ENCODE assay signal across 10 cellular contexts in the genomic region with DNA sequence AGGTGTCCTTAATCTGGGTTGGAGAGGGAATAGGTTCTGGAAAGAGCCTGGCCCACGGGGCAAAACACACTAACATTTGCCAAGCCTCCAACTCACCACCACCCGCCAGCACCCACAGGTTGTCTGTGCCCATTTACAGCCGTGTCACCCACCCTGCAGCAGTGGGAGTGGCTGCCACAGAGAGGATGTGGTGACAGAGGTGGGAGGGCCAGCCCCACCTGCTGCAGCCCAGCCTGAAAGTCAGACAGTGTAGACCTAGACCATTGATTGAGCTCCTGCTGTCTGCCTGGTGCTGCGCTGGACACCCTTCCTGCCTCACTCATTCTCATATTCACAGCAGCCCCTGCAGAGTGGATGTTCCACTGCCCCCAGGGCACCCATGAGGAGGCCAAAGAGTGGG. TPM values are rescaled to one million over a fixed set of nuclear protein-coding genes. Genes with fewer than 3 reads are reported as not detected.
A peak's percentile ranks its signal among the peaks of the same experiment; 100 is the strongest.
DNase-seq lines count a peak whose midpoint lies in the region; ATAC-seq and TF ChIP-seq lines count a peak whose summit lies in the region.
"Had no signal": no experiment of that assay in that cellular context is flagged by ENCODE, and none has a peak within 500 bp of the region (broad histone marks: within the 10 kb centered on the region; RNA-seq: fewer than 3 reads in every experiment).

No MANE protein-coding gene starts in this region.

- H3K27me3 Mint-ChIP-seq in CD4-positive, alpha-beta memory T cell = no peaks in the 10 kb centered on the region

- no peaks in the 10 kb centered on the region for H3K9me2 ChIP-seq in GM23248 (ENCODE audit: insufficient read depth)

- DNase-seq in CD4-positive, alpha-beta memory T cell = peak; percentile 84 to 92 (median 86)
- peak; percentile 54 to 86 (median 74) for DNase-seq in T-helper 1 cell
- peak; percentile 62 for DNase-seq in activated gamma-delta T cell (lab: John Stamatoyannopoulos, UW)
- DNase-seq in stimulated activated CD4-positive, alpha-beta T cell treated with anti-CD3 and anti-CD28 coated beads, Interleukin-15, amount 100 ng/mL, for 24 hours = peak; percentile 57
- no peak for DNase-seq in NCI-H2171 (lab: John Stamatoyannopoulos, UW)
- no peak for DNase-seq in GM23248
- no peak for DNase-seq in foreskin fibroblast
- DNase-seq: C1 segment of cervical spinal cord, tibial artery had no signal

- in situ Hi-C loops in GM23248 (cut with MboI) = loop anchor here (25.0 kb wide), 1 partner anchor 1609 kb away; no protein-coding TSS in a partner anchor

- no peak for ATAC-seq in HG03378 (IDR thresholded peaks at IDR 0.05; ENCODE audit: unreplicated experiment)

- WGBS in GM23248 (ENCODE audit: low coverage in 1 of 2, low lambda C conversion rate in 2 of 2, missing lambda C conversion rate in 2 of 2), 2 experiments = 82 to 91% methylated on average over 4 of the region's 4 CpGs

- H2AFZ ChIP-seq in GM23248 = no peak overlapping the region

- H3K4me2 ChIP-seq in GM23248 (ENCODE audit: unreplicated experiment) = no peak overlapping the region

- TF ChIP-seq CTCF in foreskin fibroblast (IDR thresholded peaks at IDR 0.05; ENCODE audit: low read depth, low read length) = no peak

- H3K4me3 ChIP-seq in CD4-positive, alpha-beta memory T cell (ENCODE audit: low read length in 2 of 2) = peak overlapping the region in 1 of 2 donors; percentile 30
- H3K4me3 ChIP-seq in GM23248 (no peak overlapping the region), foreskin fibroblast (ENCODE audit: low read depth in 1 of 2, low read length in 2 of 2) (no peak overlapping the region)
- H3K4me3 ChIP-seq: tibial artery had no signal

- H3K79me2 ChIP-seq in GM23248 (ENCODE audit: insufficient read depth) = no peaks in the 10 kb centered on the region

- H3K9ac ChIP-seq in GM23248 = no peak overlapping the region

- H3K36me3 ChIP-seq in CD4-positive, alpha-beta memory T cell (ENCODE audit: insufficient read depth, low read length) = peaks cover 46% of the 10 kb centered on the region
- H3K36me3 ChIP-seq in GM23248 (ENCODE audit: low read depth) = no peaks in the 10 kb centered on the region
- H3K36me3 ChIP-seq: tibial artery had no signal

- H3K9me3 Mint-ChIP-seq in CD4-positive, alpha-beta memory T cell = peaks cover 0 to 11% (median 5%) of the 10 kb centered on the region in 8 donors

- peak overlapping the region; percentile 63 for H3K27ac ChIP-seq in CD4-positive, alpha-beta memory T cell (ENCODE audit: low read depth, low read length)
- H3K27ac ChIP-seq in GM23248 = no peak overlapping the region
- H3K27ac ChIP-seq: tibial artery had no signal

- peak overlapping the region in 7 of 8 donors; percentile 38 to 83 (median 76) for H3K4me3 Mint-ChIP-seq in CD4-positive, alpha-beta memory T cell

- peaks cover 5 to 8% of the 10 kb centered on the region in 2 donors for H3K9me3 ChIP-seq in CD4-positive, alpha-beta memory T cell (ENCODE audit: control insufficient read depth in 1 of 2, low read length in 2 of 2)
- H3K9me3 ChIP-seq in GM23248 (ENCODE audit: low read depth) = no peaks in the 10 kb centered on the region

- H4K20me1 ChIP-seq in GM23248 (ENCODE audit: insufficient read depth) = no peaks in the 10 kb centered on the region

- POLR2A ChIA-PET in CD4-positive, alpha-beta memory T cell (lab: Charles Lee; ENCODE audit: partially characterized antibody) = interaction anchor here (0.6 to 6.6 kb wide), 15 partner anchors 8 to 273 kb away, joined by 3 to 35 read pairs (median 6); a partner anchor contains a TSS

- H3K27me3 ChIP-seq in CD4-positive, alpha-beta memory T cell (ENCODE audit: insufficient read depth, low read length) = no peaks in the 10 kb centered on the region
- H3K27me3 ChIP-seq in GM23248 (replicated peaks; ENCODE audit: insufficient read depth) = no peaks in the 10 kb centered on the region

- peak overlapping the region; percentile 96 to 99 (median 97) for H3K27ac Mint-ChIP-seq in CD4-positive, alpha-beta memory T cell

- H3K4me1 Mint-ChIP-seq in CD4-positive, alpha-beta memory T cell = peaks cover 41 to 75% (median 55%) of the 10 kb centered on the region in 4 donors

- H3K4me1 ChIP-seq in CD4-positive, alpha-beta memory T cell (ENCODE audit: insufficient read depth, low read length) = peaks cover 61% of the 10 kb centered on the region
- peaks cover 16% of the 10 kb centered on the region; the same call in 1 of the 2 replicates for H3K4me1 ChIP-seq in GM23248 (ENCODE audit: insufficient read depth)
- H3K4me1 ChIP-seq: tibial artery had no signal

- H3K36me3 Mint-ChIP-seq in CD4-positive, alpha-beta memory T cell = peaks cover 61 to 69% of the 10 kb centered on the region in 2 donors

- no peaks in the 10 kb centered on the region; the same call in 1 of the 2 replicates for H3F3A ChIP-seq in GM23248 (ENCODE audit: insufficient read depth)

- intact Hi-C loops in CD4-positive, alpha-beta memory T cell (cut with micrococcal nuclease) = loop anchor here (1.0 to 2.0 kb wide), 3 partner anchors 44 to 103 kb away; a partner anchor contains a TSS

- CTCF ChIA-PET in CD4-positive, alpha-beta memory T cell (lab: Charles Lee; ENCODE audit: partially characterized antibody) = interaction anchor here (0.9 to 2.0 kb wide), 11 partner anchors 9 to 291 kb away, joined by 3 to 11 read pairs (median 5); no protein-coding TSS in a partner anchor

RNA-seq across cellular contexts. Expression of a gene that starts 44.7 kb away (rescaled TPM):
- total RNA-seq in CD4-positive, alpha-beta memory T cell = 10 to 100 TPM; 28.3 to 29.1 TPM
- 10 to 100 TPM; 18.4 to 28.3 TPM for polyA plus RNA-seq in CD4-positive, alpha-beta memory T cell
- total RNA-seq in GM23248 (2014; rRNA removed; shearing (Covaris generic)) = 0.76 and 1.5 TPM in 2 replicates
- polyA plus RNA-seq in GM23248 (2016; fragmentation: Nextera tagmentation; extraction: Ambion mirVana) = 0.90 and 1.2 TPM in 2 replicates

Comparison
In these comparisons a context has a peak if more than half of its experiments do, and no peak if none do; other contexts are left out.
1. DNase-seq: peak in CD4-positive, alpha-beta memory T cell (5 of 5), T-helper 1 cell (5 of 5), activated gamma-delta T cell (single experiment) and stimulated activated CD4-positive, alpha-beta T cell treated with anti-CD3 and anti-CD28 coated beads, Interleukin-15, amount 100 ng/mL, for 24 hours (single experiment); none in NCI-H2171 (single experiment), GM23248 (single experiment) and foreskin fibroblast (0 of 2).
2. RNA of a gene that starts 44.7 kb away (total RNA-seq): 28.3 to 29.1 TPM in CD4-positive, alpha-beta memory T cell; 0.76 to 1.5 TPM in GM23248; every median in the first group is over 10 times any median in the second.